In genomic region chr2:200585730-200586643, GRCh38 we compare ENCODE assay signal across 8 cellular contexts. TPM values are rescaled to one million over a fixed set of nuclear protein-coding genes. Genes with fewer than 3 reads are reported as not detected.
A peak's percentile ranks its signal among the peaks of the same experiment; 100 is the strongest.
DNase-seq lines count a peak whose midpoint lies in the region; ATAC-seq lines count a peak whose summit lies in the region.

Gene AOX1 (plus strand): TSS chr2:200586014. CDS start chr2:200586109, 95 bp downstream.

- H3K9me3 ChIP-seq in subcutaneous abdominal adipose tissue (ENCODE audit: control insufficient read depth in 5 of 5, low read length in 5 of 5): no peaks in the 10 kb centered on the region

- peaks cover 12% of the 10 kb centered on the region for H3K4me1 Mint-ChIP-seq in activated CD4-positive, alpha-beta T cell treated with anti-CD3 and anti-CD28 coated beads, Interleukin-2, amount 10 ng/mL, durations not matched to agents 7 days and 5 days
- H3K4me1 Mint-ChIP-seq in memory B cell: peaks cover 12% of the 10 kb centered on the region

- peaks cover 21% of the 10 kb centered on the region for H3K36me3 Mint-ChIP-seq in activated CD4-positive, alpha-beta T cell treated with anti-CD3 and anti-CD28 coated beads, Interleukin-2, amount 10 ng/mL, durations not matched to agents 7 days and 5 days (ENCODE audit: low read depth)
- H3K36me3 Mint-ChIP-seq in memory B cell: peaks cover 2% of the 10 kb centered on the region

- no peak within 1 kb of the TSS for H3K27ac Mint-ChIP-seq in activated CD4-positive, alpha-beta T cell treated with anti-CD3 and anti-CD28 coated beads, Interleukin-2, amount 10 ng/mL, durations not matched to agents 7 days and 5 days
- H3K27ac Mint-ChIP-seq in memory B cell: no peak within 1 kb of the TSS

- peaks cover 12% of the 10 kb centered on the region for H3K27me3 Mint-ChIP-seq in activated CD4-positive, alpha-beta T cell treated with anti-CD3 and anti-CD28 coated beads, Interleukin-2, amount 10 ng/mL, durations not matched to agents 7 days and 5 days
- H3K27me3 Mint-ChIP-seq in memory B cell: peaks cover 10% of the 10 kb centered on the region

- H3K27me3 ChIP-seq in subcutaneous abdominal adipose tissue (ENCODE audit: control insufficient read depth in 5 of 5, insufficient read depth in 4 of 5, low read length in 5 of 5): no peaks in the 10 kb centered on the region

- peak within 1 kb of the TSS; percentile 75 to 91 (median 83) for H3K4me3 ChIP-seq in subcutaneous abdominal adipose tissue (ENCODE audit: low read depth in 1 of 5, low read length in 5 of 5)

- H3K9ac ChIP-seq in subcutaneous abdominal adipose tissue (ENCODE audit: low read length in 5 of 5): peak within 1 kb of the TSS; percentile 77 to 97 (median 85)

- CTCF ChIA-PET in activated CD4-positive, alpha-beta T cell treated with anti-CD3 and anti-CD28 coated beads, Interleukin-2, amount 10 ng/mL, durations not matched to agents 7 days and 5 days (lab: Charles Lee): interaction anchor here (1.0 kb wide), 1 partner anchor 118 kb away, joined by 4 read pairs; no protein-coding TSS in a partner anchor

- in situ Hi-C loops in endometrial microvascular endothelial cells (cut with HindIII; ENCODE audit: inconsistent ontology term, low pct_unique_long_range_greater_than_20kb, low sequenced_read_pairs): no loop called here

- no peaks in the 10 kb centered on the region for H3K9me3 Mint-ChIP-seq in activated CD4-positive, alpha-beta T cell treated with anti-CD3 and anti-CD28 coated beads, Interleukin-2, amount 10 ng/mL, durations not matched to agents 7 days and 5 days
- H3K9me3 Mint-ChIP-seq in memory B cell: no peaks in the 10 kb centered on the region

- peak within 1 kb of the TSS; percentile 65 for H3K4me3 Mint-ChIP-seq in activated CD4-positive, alpha-beta T cell treated with anti-CD3 and anti-CD28 coated beads, Interleukin-2, amount 10 ng/mL, durations not matched to agents 7 days and 5 days
- H3K4me3 Mint-ChIP-seq in memory B cell: peak within 1 kb of the TSS; percentile 75

- no peaks in the 10 kb centered on the region for H3K36me3 ChIP-seq in subcutaneous abdominal adipose tissue (ENCODE audit: control insufficient read depth in 5 of 5, insufficient read depth in 5 of 5, low read length in 5 of 5)

- ATAC-seq in GM21447 (IDR thresholded peaks at IDR 0.05; ENCODE audit: unreplicated experiment): peak; percentile 42
- peak; percentile 41 for ATAC-seq in memory B cell (ENCODE audit: low read depth)

- DNase-seq in AG08396 (ENCODE audit: low spot score) (peak; percentile 65), memory B cell (ENCODE audit: low spot score in 2 of 2) (peak in 1 of 2 donors; percentile 32), NCI-H187 (lab: John Stamatoyannopoulos, UW) (no peak), NCI-H2196 treated with DMSO at 0.1 percent for 48 hours (lab: John Stamatoyannopoulos, UW; ENCODE audit: unreplicated experiment) (no peak)
- DNase-seq in activated CD4-positive, alpha-beta T cell treated with anti-CD3 and anti-CD28 coated beads, Interleukin-2, amount 10 ng/mL, durations not matched to agents 7 days and 5 days: peak; percentile 20

- POLR2A ChIA-PET in activated CD4-positive, alpha-beta T cell treated with anti-CD3 and anti-CD28 coated beads, Interleukin-2, amount 10 ng/mL, durations not matched to agents 7 days and 5 days (lab: Charles Lee): interaction anchor here (0.5 kb wide), 1 partner anchor 598 kb away, joined by 4 read pairs; no protein-coding TSS in a partner anchor

- peak within 1 kb of the TSS; percentile 78 for H3K27ac ChIP-seq in subcutaneous abdominal adipose tissue (ENCODE audit: low read depth, low read length)

- H3K4me1 ChIP-seq in subcutaneous abdominal adipose tissue (ENCODE audit: control insufficient read depth in 5 of 5, insufficient read depth in 5 of 5, low read length in 5 of 5): peaks cover 4 to 32% (median 27%) of the 10 kb centered on the region in 5 donors

RNA-seq across cellular contexts. Expression of gene AOX1, which starts in this region (rescaled TPM):
- under 1 TPM; 0.19 to 0.22 TPM for total RNA-seq in activated CD4-positive, alpha-beta T cell treated with anti-CD3 and anti-CD28 coated beads, Interleukin-2, amount 10 ng/mL, durations not matched to agents 7 days and 5 days
- total RNA-seq in endometrial microvascular endothelial cells (ENCODE audit: inconsistent ontology term): 24.7 TPM

Comparison
In these comparisons a context has a peak if more than half of its experiments do, and no peak if none do; other contexts are left out.
1. RNA of gene AOX1 (total RNA-seq): 24.7 TPM in endometrial microvascular endothelial cells (single experiment); 0.19 to 0.22 TPM in activated CD4-positive, alpha-beta T cell treated with anti-CD3 and anti-CD28 coated beads, Interleukin-2, amount 10 ng/mL, durations not matched to agents 7 days and 5 days; every median in the first group is over 10 times any median in the second.
2. Peak in DNase-seq in activated CD4-positive, alpha-beta T cell treated with anti-CD3 and anti-CD28 coated beads, Interleukin-2, amount 10 ng/mL, durations not matched to agents 7 days and 5 days; RNA of the gene not detected or under 1 TPM.